Comparison of ENCODE assay signal across 14 cellular contexts in the genomic region with DNA sequence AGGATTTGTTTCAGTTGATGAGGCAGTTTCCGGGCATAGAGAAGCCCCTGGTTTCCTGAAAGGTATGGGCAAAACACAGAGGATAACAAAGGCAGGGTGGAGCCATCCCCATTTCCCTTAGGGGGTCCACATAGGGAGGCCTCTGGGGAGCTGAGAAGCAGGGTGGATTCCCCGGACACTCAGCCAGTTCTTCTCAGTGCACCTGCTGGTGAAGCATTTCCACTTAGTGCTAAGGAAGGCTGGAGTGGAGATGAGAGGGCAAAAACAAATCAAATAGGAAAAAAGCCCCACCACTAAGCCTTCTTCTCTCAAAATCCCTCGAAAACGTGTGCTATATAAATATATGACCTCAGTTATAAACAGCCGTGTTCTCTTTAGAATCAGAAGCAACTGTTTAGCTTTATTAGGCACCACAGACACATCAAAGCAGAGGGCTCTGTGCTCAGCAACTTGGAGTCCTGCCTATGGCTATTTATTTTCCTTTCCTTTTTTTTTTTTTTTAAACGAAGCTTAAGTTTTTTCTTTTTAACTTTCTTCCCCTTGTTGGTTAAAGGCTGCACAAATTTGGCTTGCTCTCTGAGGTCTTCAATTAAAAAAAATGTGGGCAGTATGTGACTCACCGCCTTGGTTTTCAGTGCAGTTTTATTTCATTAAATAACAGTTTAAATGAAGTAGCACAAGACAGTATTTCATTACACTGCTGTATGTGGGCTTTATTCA.
DNase-seq lines count a peak whose midpoint lies in the region; ATAC-seq, FAIRE-seq and TF ChIP-seq lines count a peak whose summit lies in the region.
"Had no signal": no experiment of that assay in that cellular context is flagged by ENCODE, and none has a peak within 500 bp of the region (broad histone marks: within the 10 kb centered on the region; RNA-seq: fewer than 3 reads in every experiment).

No MANE protein-coding gene starts in this region.

- DNase-seq in BJ (ENCODE audit: low read depth) (peak; percentile 74), MG63 (peak; percentile 49), pancreas (no peak), cerebellar cortex (ENCODE audit: low spot score) (no peak), hepatic stellate cell (ENCODE audit: low spot score) (no peak), lower leg skin (ENCODE audit: low spot score in 2 of 2) (no peak)
- DNase-seq: activated CD8-positive, alpha-beta T cell treated with anti-CD3 and anti-CD28 coated beads, Interleukin-2, amount 10 ng/mL, durations not matched to agents 7 days and 5 days; activated naive CD8-positive, alpha-beta T cell treated with anti-CD3 and anti-CD28 coated beads, Interleukin-2, amount 50 U/mL, for 24 hours; NCI-H345 had no signal

- intact Hi-C loops in pancreas (cut with DNase I): no loop called here
- intact Hi-C loops in lower leg skin (cut with DNase I; ENCODE audit: low total_unique reads): no loop called here

- H3K4me3 ChIP-seq in BJ (ENCODE audit: low read depth, low read length) (no peak overlapping the region), MG63 (no peak overlapping the region), pancreas (no peak overlapping the region), lower leg skin (ENCODE audit: low read depth, poor library complexity, severe bottlenecking) (no peak overlapping the region)
- H3K4me3 ChIP-seq: prostate gland had no signal

- no peak overlapping the region for H3K27ac ChIP-seq in pancreas
- H3K27ac ChIP-seq: epithelial cell of prostate had no signal

- no peak for TF ChIP-seq POLR2A in lower leg skin (IDR thresholded peaks at IDR 0.05)

- H3K36me3 ChIP-seq in BJ (ENCODE audit: control insufficient read depth, insufficient read depth, low read length) (no peaks in the 10 kb centered on the region), MG63 (no peaks in the 10 kb centered on the region), pancreas (no peaks in the 10 kb centered on the region)
- H3K36me3 ChIP-seq: prostate gland had no signal

- peak; percentile 63 for FAIRE-seq in pancreas (lab: Jason Lieb, UNC)
- FAIRE-seq: GM12892 had no signal

- H3K4me1 ChIP-seq in pancreas: no peaks in the 10 kb centered on the region

- H3K27me3 ChIP-seq in BJ (ENCODE audit: control insufficient read depth, insufficient read depth, low read length) (no peaks in the 10 kb centered on the region; the same call in 1 of the 2 replicates), MG63 (no peaks in the 10 kb centered on the region), pancreas (no peaks in the 10 kb centered on the region)

- WGBS in pancreas, 2 donors: 63 to 64% methylated on average over 7 of the region's 7 CpGs
- 50% methylated on average over 7 of the region's 7 CpGs for WGBS in lower leg skin, 2 donors

- POLR2A ChIA-PET in BJ (lab: Charles Lee): interaction anchor here (0.5 to 0.6 kb wide), 3 partner anchors 31 to 385 kb away, joined by 3 to 4 read pairs (median 3); no protein-coding TSS in a partner anchor

- CTCF ChIA-PET in BJ (lab: Yijun Ruan, JAX): interaction anchor here (1.3 to 2.6 kb wide), 6 partner anchors 10 to 641 kb away, joined by 4 to 16 read pairs (median 5); no protein-coding TSS in a partner anchor

- ATAC-seq in esophagus mucosa (peak; percentile 17), pancreas (peak in 1 of 4 donors; percentile 60), GM21529 (IDR thresholded peaks at IDR 0.05; ENCODE audit: unreplicated experiment) (no peak)
- ATAC-seq: activated CD8-positive, alpha-beta T cell treated with anti-CD3 and anti-CD28 coated beads, Interleukin-2, amount 10 ng/mL, durations not matched to agents 7 days and 5 days; activated naive CD8-positive, alpha-beta T cell treated with anti-CD3 and anti-CD28 coated beads, Interleukin-2, amount 50 U/mL, for 24 hours had no signal

- no peak for TF ChIP-seq CTCF in BJ (IDR thresholded peaks at IDR 0.05; ENCODE audit: insufficient read depth, low read depth, low read length)
- TF ChIP-seq CTCF in pancreas (IDR thresholded peaks at IDR 0.05): no peak
- no peak for TF ChIP-seq CTCF in lower leg skin (IDR thresholded peaks at IDR 0.05)

- no peaks in the 10 kb centered on the region for H3K9me3 ChIP-seq in MG63
- no peaks in the 10 kb centered on the region for H3K9me3 ChIP-seq in pancreas
- H3K9me3 ChIP-seq: prostate gland had no signal

Comparison
In these comparisons a context has a peak if more than half of its experiments do, and no peak if none do; other contexts are left out.
1. DNase-seq: peak in BJ (single experiment) and MG63 (single experiment); none in pancreas (0 of 6), cerebellar cortex (single experiment), hepatic stellate cell (single experiment) and lower leg skin (0 of 2).